14 cellular contexts compared by ENCODE assay signal in genomic region chr5:160193790-160194189, GRCh38. TPM values are rescaled to one million over a fixed set of nuclear protein-coding genes. Genes with fewer than 3 reads are reported as not detected.
"Had no signal": no experiment of that assay in that cellular context is flagged by ENCODE, and none has a peak within 500 bp of the region (broad histone marks: within the 10 kb centered on the region; RNA-seq: fewer than 3 reads in every experiment).

No MANE protein-coding gene starts in this region.

RNA-seq across cellular contexts. Expression of gene FABP6, which starts 35.5 kb away (rescaled TPM):
- total RNA-seq: kidney, kidney epithelial cell, left colon, left lobe of liver, liver, lung microvascular endothelial cell, mammary epithelial cell, mesothelial cell of epicardium, mononuclear cell, mucosa of descending colon, mucosa of gallbladder, myocyte had no signal
- polyA plus RNA-seq: immature natural killer cell; liver; mammary epithelial cell; naive thymus-derived CD4-positive, alpha-beta T cell had no signal
